Comparison of ENCODE assay signal across 8 cellular contexts in the genomic region with DNA sequence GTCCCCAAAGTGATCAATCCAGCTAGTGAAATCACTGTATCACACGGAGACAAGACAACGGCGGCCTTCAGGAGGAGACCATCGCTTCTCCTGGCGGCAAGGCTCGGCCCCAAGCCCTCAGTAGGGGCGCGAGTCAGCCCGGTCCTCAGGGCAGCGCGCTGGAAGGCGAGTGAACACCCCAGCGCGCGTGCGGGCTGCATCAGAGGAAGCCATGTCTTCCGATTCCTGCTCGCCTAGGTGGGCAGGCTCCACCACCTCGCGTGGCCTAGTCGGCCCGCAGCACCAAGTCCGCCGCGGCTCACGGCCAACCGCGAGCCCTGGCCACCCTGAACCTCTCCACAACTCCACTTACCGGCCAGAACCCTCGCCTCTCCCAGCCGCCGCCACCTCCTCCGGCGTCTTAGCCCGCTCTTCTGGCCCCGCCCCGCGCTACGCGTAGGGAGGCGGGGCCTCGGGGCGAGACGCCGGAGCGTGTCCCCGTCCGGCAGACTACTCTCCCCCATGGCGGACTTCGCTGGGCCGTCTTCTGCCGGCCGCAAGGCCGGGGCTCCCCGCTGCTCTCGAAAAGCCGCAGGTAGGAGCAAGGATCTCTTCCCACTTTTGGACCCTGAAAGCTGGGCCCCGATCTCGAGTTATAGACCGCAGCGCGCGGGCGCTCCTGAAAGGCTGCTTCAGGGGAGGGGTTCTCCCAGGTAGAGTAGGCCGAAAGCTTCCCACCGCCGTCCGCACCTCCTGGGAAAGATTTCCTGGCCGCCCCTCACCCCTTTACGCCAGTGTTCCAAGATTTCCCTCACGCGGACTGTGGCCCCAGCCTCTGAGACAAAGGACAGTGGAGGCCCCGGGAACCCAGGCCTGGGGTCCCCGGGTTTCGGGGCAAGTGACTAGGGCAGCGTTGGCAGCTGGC. TPM values are rescaled to one million over a fixed set of nuclear protein-coding genes. Genes with fewer than 3 reads are reported as not detected.
DNase-seq lines count a peak whose midpoint lies in the region; ATAC-seq, FAIRE-seq and TF ChIP-seq lines count a peak whose summit lies in the region.

A gene with protein sequence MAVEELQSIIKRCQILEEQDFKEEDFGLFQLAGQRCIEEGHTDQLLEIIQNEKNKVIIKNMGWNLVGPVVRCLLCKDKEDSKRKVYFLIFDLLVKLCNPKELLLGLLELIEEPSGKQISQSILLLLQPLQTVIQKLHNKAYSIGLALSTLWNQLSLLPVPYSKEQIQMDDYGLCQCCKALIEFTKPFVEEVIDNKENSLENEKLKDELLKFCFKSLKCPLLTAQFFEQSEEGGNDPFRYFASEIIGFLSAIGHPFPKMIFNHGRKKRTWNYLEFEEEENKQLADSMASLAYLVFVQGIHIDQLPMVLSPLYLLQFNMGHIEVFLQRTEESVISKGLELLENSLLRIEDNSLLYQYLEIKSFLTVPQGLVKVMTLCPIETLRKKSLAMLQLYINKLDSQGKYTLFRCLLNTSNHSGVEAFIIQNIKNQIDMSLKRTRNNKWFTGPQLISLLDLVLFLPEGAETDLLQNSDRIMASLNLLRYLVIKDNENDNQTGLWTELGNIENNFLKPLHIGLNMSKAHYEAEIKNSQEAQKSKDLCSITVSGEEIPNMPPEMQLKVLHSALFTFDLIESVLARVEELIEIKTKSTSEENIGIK (minus strand): TSS at position 415 of the 904 bp plus-strand sequence. CDS start 988 bp downstream, outside the sequence.
A gene (plus strand): TSS at position 487 of the 904 bp plus-strand sequence. CDS start 15 bp downstream, at position 502.

- DNase-seq in KBM-7 (peak; percentile 91), RCC 7860 (ENCODE audit: low spot score) (peak; percentile 78), fibroblast of lung (ENCODE audit: low read depth in 2 of 2) (peak; percentile 81 to 84)
- DNase-seq in activated T-helper 1 cell treated with anti-CD3 and anti-CD28 coated beads, Interleukin-2, amount 50 U/mL, for 16 hours (ENCODE audit: low read depth in 1 of 2, low spot score in 1 of 2) = peak; percentile 46 to 61
- peak; percentile 89 for DNase-seq in natural killer cell treated with Interleukin-12 subunit alpha and Interleukin-12 subunit beta and Interleukin-15 and Interleukin-18, amount 100 ng/mL, for 72 hours (ENCODE audit: low spot score)
- DNase-seq in stimulated activated naive CD4-positive, alpha-beta T cell treated with Interleukin-2 at 50 U/mL for 16 hours (lab: John Stamatoyannopoulos, UW) = peak; percentile 75

- H3K9ac ChIP-seq in fibroblast of lung (ENCODE audit: insufficient read depth, low read length) = peak within 1 kb of the TSS; percentile 86

- peak within 1 kb of the TSS; percentile 93 for H3K4me3 Mint-ChIP-seq in natural killer cell treated with Interleukin-12 subunit alpha and Interleukin-12 subunit beta and Interleukin-15 and Interleukin-18, amount 100 ng/mL, for 72 hours

- peaks cover 22% of the 10 kb centered on the region for H3K36me3 Mint-ChIP-seq in natural killer cell treated with Interleukin-12 subunit alpha and Interleukin-12 subunit beta and Interleukin-15 and Interleukin-18, amount 100 ng/mL, for 72 hours

- peaks cover 2% of the 10 kb centered on the region; the same call in 1 of the 2 replicates for H4K20me1 ChIP-seq in DOHH2 (ENCODE audit: control insufficient read depth, insufficient read depth, low read depth, low read length)
- H4K20me1 ChIP-seq in fibroblast of lung (ENCODE audit: control insufficient read depth, extremely low read depth, insufficient read depth, low read length) = no peaks in the 10 kb centered on the region

- H3K4me3 ChIP-seq in DOHH2 (ENCODE audit: low read length) (peak within 1 kb of the TSS; percentile 86), fibroblast of lung (replicated peaks in 1 of 4; ENCODE audit: control extremely low read depth in 1 of 4, insufficient read depth in 1 of 4, low read depth in 3 of 4, low read length in 4 of 4) (peak within 1 kb of the TSS; percentile 85 to 98 (median 95))

- peaks cover 26 to 37% of the 10 kb centered on the region in 2 donors for H3K4me1 Mint-ChIP-seq in natural killer cell treated with Interleukin-12 subunit alpha and Interleukin-12 subunit beta and Interleukin-15 and Interleukin-18, amount 100 ng/mL, for 72 hours (ENCODE audit: low read depth in 2 of 2)

- no peaks in the 10 kb centered on the region for H3K27me3 ChIP-seq in DOHH2 (ENCODE audit: control insufficient read depth, low read length)
- H3K27me3 ChIP-seq in fibroblast of lung (ENCODE audit: control insufficient read depth, insufficient read depth, low read length) = no peaks in the 10 kb centered on the region

- H3K27ac Mint-ChIP-seq in natural killer cell treated with Interleukin-12 subunit alpha and Interleukin-12 subunit beta and Interleukin-15 and Interleukin-18, amount 100 ng/mL, for 72 hours = peak within 1 kb of the TSS; percentile 89 to 98

- H3K9me3 ChIP-seq in DOHH2 (ENCODE audit: control insufficient read depth, insufficient read depth, low read length) = no peaks in the 10 kb centered on the region
- H3K9me3 ChIP-seq in fibroblast of lung (ENCODE audit: control insufficient read depth, insufficient read depth, low read depth, low read length) = no peaks in the 10 kb centered on the region

- peak within 1 kb of the TSS; percentile 72 for H3K27ac ChIP-seq in DOHH2 (ENCODE audit: low read depth, low read length)
- H3K27ac ChIP-seq in fibroblast of lung (ENCODE audit: insufficient read depth, low read length) = peak within 1 kb of the TSS; percentile 94

- H3K4me2 ChIP-seq in DOHH2 (ENCODE audit: low read length) (peak within 1 kb of the TSS; percentile 80), fibroblast of lung (ENCODE audit: extremely low read depth, insufficient read depth, low read length) (peak within 1 kb of the TSS; percentile 94)

- in situ Hi-C loops in KBM-7 (cut with MboI; ENCODE audit: low pct_unique_long_range_greater_than_20kb, low sequenced_read_pairs) = no loop called here

- no peaks in the 10 kb centered on the region for H3K9me3 Mint-ChIP-seq in natural killer cell treated with Interleukin-12 subunit alpha and Interleukin-12 subunit beta and Interleukin-15 and Interleukin-18, amount 100 ng/mL, for 72 hours

- no peak for FAIRE-seq in RCC 7860 (lab: Jason Lieb, UNC)

- H3K79me2 ChIP-seq in DOHH2 (ENCODE audit: control insufficient read depth, low read length) (peaks cover 44% of the 10 kb centered on the region), fibroblast of lung (ENCODE audit: control insufficient read depth, insufficient read depth, low read length) (peaks cover 9% of the 10 kb centered on the region)

- no peaks in the 10 kb centered on the region for H3K27me3 Mint-ChIP-seq in natural killer cell treated with Interleukin-12 subunit alpha and Interleukin-12 subunit beta and Interleukin-15 and Interleukin-18, amount 100 ng/mL, for 72 hours

- H3K36me3 ChIP-seq in DOHH2 (ENCODE audit: control insufficient read depth, low read length) (peaks cover 50% of the 10 kb centered on the region), fibroblast of lung (ENCODE audit: control insufficient read depth, insufficient read depth, low read length) (peaks cover 2% of the 10 kb centered on the region)

- H3K4me1 ChIP-seq in DOHH2 (ENCODE audit: control insufficient read depth, low read length) (peaks cover 19% of the 10 kb centered on the region), fibroblast of lung (ENCODE audit: control insufficient read depth, extremely low read depth, insufficient read depth, low read length) (no peaks in the 10 kb centered on the region)

- ATAC-seq in GM21723 (IDR thresholded peaks at IDR 0.05; ENCODE audit: unreplicated experiment) = peak; percentile 98
- ATAC-seq in natural killer cell treated with Interleukin-12 subunit alpha and Interleukin-12 subunit beta and Interleukin-15 and Interleukin-18, amount 100 ng/mL, for 72 hours = peak; percentile 99

- H2AFZ ChIP-seq in fibroblast of lung (ENCODE audit: low read length) = peak within 1 kb of the TSS; percentile 99

- no peaks in the 10 kb centered on the region for H3K9me2 ChIP-seq in DOHH2 (replicated peaks; ENCODE audit: control insufficient read depth, low read length)

- TF ChIP-seq CTCF in DOHH2 (IDR thresholded peaks at IDR 0.05; ENCODE audit: low read depth, low read length, poor library complexity, severe bottlenecking) (no peak), fibroblast of lung (conservative IDR thresholded peaks at IDR 0.05 in 1 of 2, IDR thresholded peaks at IDR 0.05 in 1 of 2; ENCODE audit: low read depth in 1 of 2, low read length in 2 of 2) (peak; percentile 10 to 18)

- H3F3A ChIP-seq in DOHH2 (ENCODE audit: control insufficient read depth, insufficient read depth) = 0 out of 2 replicates have a peak, but pooled peaks cover 3% of the 10 kb centered on the region

RNA-seq across cellular contexts. Expression of the first gene that starts in this region (rescaled TPM):
- total RNA-seq in fibroblast of lung = 7.8 and 8.7 TPM in 2 replicates
- polyA plus RNA-seq in fibroblast of lung = 8.1 and 9.1 TPM in 2 replicates
- 7.7 and 7.9 TPM in 2 replicates for polyA plus RNA-seq in fibroblast of lung (2012)
- polyA minus RNA-seq in fibroblast of lung (ENCODE audit: low replicate concordance) = not detected in 2 replicates
- total RNA-seq in natural killer cell treated with Interleukin-12 subunit alpha and Interleukin-12 subunit beta and Interleukin-15 and Interleukin-18, amount 100 ng/mL, for 72 hours = 10 to 100 TPM; 17.9 to 36.6 TPM

RNA-seq across cellular contexts. Expression of the second gene that starts in this region (rescaled TPM):
- 5.4 and 5.6 TPM in 2 replicates for total RNA-seq in fibroblast of lung
- 13.0 and 13.3 TPM in 2 replicates for polyA plus RNA-seq in fibroblast of lung
- 8.3 and 9.5 TPM in 2 replicates for polyA plus RNA-seq in fibroblast of lung (2012)
- 0.82 and 2.1 TPM in 2 replicates for polyA minus RNA-seq in fibroblast of lung (ENCODE audit: low replicate concordance)
- 10 to 100 TPM; 34.5 to 39.3 TPM for total RNA-seq in natural killer cell treated with Interleukin-12 subunit alpha and Interleukin-12 subunit beta and Interleukin-15 and Interleukin-18, amount 100 ng/mL, for 72 hours

Comparison
In these comparisons a context has a peak if more than half of its experiments do, and no peak if none do; other contexts are left out.
1. Peak in every context shown above with its lines: DNase-seq, ATAC-seq, H3K4me3 ChIP-seq and H3K27ac ChIP-seq.